In genomic region chr14:67415610-67416009, GRCh38 we compare ENCODE assay signal across 7 cellular contexts. TPM values are rescaled to one million over a fixed set of nuclear protein-coding genes. Genes with fewer than 3 reads are reported as not detected.
A peak's percentile ranks its signal among the peaks of the same experiment; 100 is the strongest.
DNase-seq lines count a peak whose midpoint lies in the region; ATAC-seq and TF ChIP-seq lines count a peak whose summit lies in the region.
"Not testable (repeated sequence)": the region's sequence is repeated elsewhere in the genome, so short reads cannot be mapped to it uniquely, and the experiment has no call there.
"Had no signal": no experiment of that assay in that cellular context is flagged by ENCODE, and none has a peak within 500 bp of the region (broad histone marks: within the 10 kb centered on the region; RNA-seq: fewer than 3 reads in every experiment).

No MANE protein-coding gene starts in this region.

- not testable (repeated sequence) for H3K9ac ChIP-seq in IMR-90 (ENCODE audit: low read depth, low read length); parathyroid adenoma

- H3K56ac ChIP-seq in IMR-90 (ENCODE audit: extremely low read depth, insufficient read depth, low read length): not testable (repeated sequence)

- peaks cover 18% of the 10 kb centered on the region; the same call in 1 of the 2 replicates for H3K9me1 ChIP-seq in IMR-90 (ENCODE audit: insufficient read depth, low read length)

- H4K5ac ChIP-seq in IMR-90 (ENCODE audit: low read depth, low read length): not testable (repeated sequence)

- not testable (repeated sequence) for TF ChIP-seq POLR2A in IMR-90 (IDR thresholded peaks at IDR 0.05; ENCODE audit: low read depth, low read length); adrenal gland (IDR thresholded peaks at IDR 0.05)

- intact Hi-C loops in IMR-90 (cut with micrococcal nuclease); adrenal gland (cut with DNase I): not testable (repeated sequence)

- not testable (repeated sequence) for H4K20me1 ChIP-seq in IMR-90 (ENCODE audit: insufficient read depth, low read length)

- not testable (repeated sequence) for H4K91ac ChIP-seq in IMR-90 (ENCODE audit: insufficient read depth, low read depth, low read length)

- WGBS in IMR-90 (ENCODE audit: extremely low coverage in 2 of 2, insufficient read length in 1 of 2), 2 experiments: no CpG with 5 or more reads among the region's 5 CpGs
- 80 to 84% (median 82%) methylated on average over 5 of the region's 5 CpGs for WGBS in adrenal gland, 4 donors

- in situ Hi-C loops in IMR-90 (cut with MboI; ENCODE audit: low sequenced_read_pairs): not testable (repeated sequence)

- not testable (repeated sequence) for TF ChIP-seq RAD21 in IMR-90 (IDR thresholded peaks at IDR 0.05; ENCODE audit: low read length)

- not testable (repeated sequence) for DNase-seq in IMR-90; RWPE2 (ENCODE audit: low spot score); adrenal gland

- not testable (repeated sequence) for H3K27ac ChIP-seq in IMR-90 (ENCODE audit: insufficient read depth, low read length); parathyroid adenoma
- H3K27ac ChIP-seq in RWPE2 (ENCODE audit: poor library complexity, severe bottlenecking): peak overlapping the region; percentile 94
- peak overlapping the region in 4 of 5 donors; percentile 53 to 85 (median 71) for H3K27ac ChIP-seq in adrenal gland

- H3K23ac ChIP-seq in IMR-90 (ENCODE audit: low read depth, low read length): not testable (repeated sequence)

- H3K4me1 Mint-ChIP-seq in stimulated activated memory B cell treated with anti-CD40 and anti-IgM and Interleukin-4, amounts not matched to agents 10 μg/mL and 1 μg/mL and 100 μg/mL, for 72 hours: peaks cover 18% of the 10 kb centered on the region

- H3K27me3 Mint-ChIP-seq in stimulated activated memory B cell treated with anti-CD40 and anti-IgM and Interleukin-4, amounts not matched to agents 10 μg/mL and 1 μg/mL and 100 μg/mL, for 72 hours: peaks cover 23% of the 10 kb centered on the region

- ATAC-seq in IMR-90 (ENCODE audit: low read depth); RWPE2 (ENCODE audit: low read depth); stimulated activated memory B cell treated with anti-CD40 and anti-IgM and Interleukin-4, amounts not matched to agents 10 μg/mL and 1 μg/mL and 100 μg/mL, for 72 hours: not testable (repeated sequence)

- 0 out of 2 replicates have a peak overlapping the region, but pooled peaks have one; percentile 17 for H2AK5ac ChIP-seq in IMR-90 (ENCODE audit: low read depth, low read length)

- H3K9me3 Mint-ChIP-seq in stimulated activated memory B cell treated with anti-CD40 and anti-IgM and Interleukin-4, amounts not matched to agents 10 μg/mL and 1 μg/mL and 100 μg/mL, for 72 hours: not testable (repeated sequence)

- not testable (repeated sequence) for H3K14ac ChIP-seq in IMR-90 (replicated peaks; ENCODE audit: low read depth, low read length)

- not testable (repeated sequence) for H3K36me3 Mint-ChIP-seq in stimulated activated memory B cell treated with anti-CD40 and anti-IgM and Interleukin-4, amounts not matched to agents 10 μg/mL and 1 μg/mL and 100 μg/mL, for 72 hours

- not testable (repeated sequence) for H3K4me3 Mint-ChIP-seq in stimulated activated memory B cell treated with anti-CD40 and anti-IgM and Interleukin-4, amounts not matched to agents 10 μg/mL and 1 μg/mL and 100 μg/mL, for 72 hours

- not testable (repeated sequence) for H2BK15ac ChIP-seq in IMR-90 (ENCODE audit: low read depth, low read length)

- not testable (repeated sequence) for H3K4ac ChIP-seq in IMR-90 (ENCODE audit: low read depth, low read length)

- H3K27me3 ChIP-seq in IMR-90 (ENCODE audit: control insufficient read depth, insufficient read depth, low read length); RWPE2 (ENCODE audit: insufficient read depth, poor library complexity, severe bottlenecking); adrenal gland; parathyroid adenoma (ENCODE audit: control insufficient read depth, insufficient read depth, low read length): not testable (repeated sequence)

- not testable (repeated sequence) for H2AFZ ChIP-seq in IMR-90 (replicated peaks; ENCODE audit: low read length, poor library complexity)
- H2AFZ ChIP-seq in parathyroid adenoma: peak overlapping the region; percentile 59

- not testable (repeated sequence) for H3K4me3 ChIP-seq in IMR-90 (ENCODE audit: insufficient read depth, low read depth, low read length); RWPE2 (ENCODE audit: severe bottlenecking); adrenal gland; parathyroid adenoma (ENCODE audit: low read depth, low read length)

- H3K9me3 ChIP-seq in IMR-90 (ENCODE audit: control insufficient read depth, insufficient read depth, low read length); RWPE2 (ENCODE audit: severe bottlenecking); adrenal gland (replicated peaks in 1 of 3); parathyroid adenoma (ENCODE audit: control insufficient read depth, low read length): not testable (repeated sequence)

- POLR2A ChIA-PET in IMR-90 (lab: Charles Lee; ENCODE audit: unreplicated experiment): not testable (repeated sequence)

- TF ChIP-seq CTCF in IMR-90 (conservative IDR thresholded peaks at IDR 0.05; ENCODE audit: low read depth, low read length); RWPE2 (IDR thresholded peaks at IDR 0.05; ENCODE audit: poor library complexity, severe bottlenecking); adrenal gland (IDR thresholded peaks at IDR 0.05); parathyroid adenoma (IDR thresholded peaks at IDR 0.05): not testable (repeated sequence)

- not testable (repeated sequence) for H2AK9ac ChIP-seq in IMR-90 (replicated peaks; ENCODE audit: low read depth, low read length, poor library complexity)

- dilution Hi-C loops in IMR-90 (cut with HindIII; ENCODE audit: low sequenced_read_pairs, unreplicated experiment): not testable (repeated sequence)

- H4K8ac ChIP-seq in IMR-90 (ENCODE audit: low read depth in 2 of 2, low read length in 2 of 2): not testable (repeated sequence)

- H3K18ac ChIP-seq in IMR-90 (ENCODE audit: low read depth, low read length): not testable (repeated sequence)

- H2BK120ac ChIP-seq in IMR-90 (ENCODE audit: low read depth, low read length): not testable (repeated sequence)

- not testable (repeated sequence) for H3K79me1 ChIP-seq in IMR-90 (ENCODE audit: low read depth in 1 of 2, low read length in 2 of 2)

- not testable (repeated sequence) for H3K4me1 ChIP-seq in IMR-90 (ENCODE audit: control insufficient read depth, insufficient read depth, low read length); parathyroid adenoma
- H3K4me1 ChIP-seq in RWPE2 (ENCODE audit: insufficient read depth, poor library complexity, severe bottlenecking): peaks cover 49% of the 10 kb centered on the region
- H3K4me1 ChIP-seq in adrenal gland (replicated peaks in 1 of 2): peaks cover 13 to 29% of the 10 kb centered on the region in 2 donors

- not testable (repeated sequence) for H2BK5ac ChIP-seq in IMR-90 (ENCODE audit: low read depth, low read length, poor library complexity, severe bottlenecking)

- not testable (repeated sequence) for H3K79me2 ChIP-seq in parathyroid adenoma

- H3K36me3 ChIP-seq in IMR-90 (ENCODE audit: control insufficient read depth, insufficient read depth, low read length); RWPE2 (ENCODE audit: low read depth); adrenal gland (replicated peaks in 1 of 2); parathyroid adenoma (ENCODE audit: control insufficient read depth, insufficient read depth, low read length): not testable (repeated sequence)

- CTCF ChIA-PET in IMR-90 (lab: Yijun Ruan, JAX): not testable (repeated sequence)

- H3K27ac Mint-ChIP-seq in stimulated activated memory B cell treated with anti-CD40 and anti-IgM and Interleukin-4, amounts not matched to agents 10 μg/mL and 1 μg/mL and 100 μg/mL, for 72 hours: peak overlapping the region; percentile 45

- not testable (repeated sequence) for H2BK20ac ChIP-seq in IMR-90 (ENCODE audit: low read depth, low read length)

- H3K4me2 ChIP-seq in IMR-90 (ENCODE audit: low read depth, low read length); parathyroid adenoma (ENCODE audit: low read length): not testable (repeated sequence)

- not testable (repeated sequence) for BruUV-seq in IMR-90 (replicated peaks; lab: Mats Ljungman, UMichigan)

RNA-seq across cellular contexts. Expression of gene PLEK2, which starts 3.6 kb away (rescaled TPM):
- total RNA-seq in IMR-90 (2012; rRNA removed): 2.2 and 2.5 TPM in 2 replicates
- 1.5 and 1.7 TPM in 2 replicates for polyA plus RNA-seq in IMR-90 (2012; rRNA removed)
- 0.64 and 1.2 TPM in 2 replicates for polyA plus RNA-seq in IMR-90 (2012; cell fraction: cytosol; rRNA removed)
- 0.61 and 0.66 TPM in 2 replicates for polyA plus RNA-seq in IMR-90 (2012; cell fraction: nucleus; rRNA removed; ENCODE audit: low replicate concordance)
- 100 to 1,000 TPM in 2 of 8 donors, 10 to 100 TPM in 6; 19.6 to 384 (median 45.1) TPM for total RNA-seq in adrenal gland
- 100 to 1,000 TPM in 1 of 3 donors, 10 to 100 TPM in 2; 35.8 to 339 (median 77.8) TPM for polyA plus RNA-seq in adrenal gland
- total RNA-seq: CD4-positive, CD25-positive, alpha-beta regulatory T cell; GM12878 had no signal

RNA-seq across cellular contexts. Expression of gene EIF2S1, which starts 55.5 kb away (rescaled TPM):
- total RNA-seq in IMR-90 (2012; rRNA removed): 125 and 360 TPM in 2 replicates
- 51.3 and 57.9 TPM in 2 replicates for polyA plus RNA-seq in IMR-90 (2012; rRNA removed)
- 6.6 and 7.6 TPM in 2 replicates for polyA plus RNA-seq in IMR-90 (2012; cell fraction: cytosol; rRNA removed)
- 2.3 and 13.5 TPM in 2 replicates for polyA plus RNA-seq in IMR-90 (2012; cell fraction: nucleus; rRNA removed; ENCODE audit: low replicate concordance)
- total RNA-seq in adrenal gland: 100 to 1,000 TPM in 1 of 8 donors, 10 to 100 TPM in 7; 41.8 to 141 (median 74.0) TPM
- polyA plus RNA-seq in adrenal gland: 100 to 1,000 TPM in 1 of 3 donors, 10 to 100 TPM in 2; 15.7 to 260 (median 26.3) TPM

RNA-seq across cellular contexts. Expression of gene ATP6V1D, which starts 56.0 kb away (rescaled TPM):
- 113 and 167 TPM in 2 replicates for total RNA-seq in IMR-90 (2012; rRNA removed)
- 47.3 and 54.5 TPM in 2 replicates for polyA plus RNA-seq in IMR-90 (2012; rRNA removed)
- polyA plus RNA-seq in IMR-90 (2012; cell fraction: cytosol; rRNA removed): 17.2 and 23.4 TPM in 2 replicates
- 3.5 and 22.9 TPM in 2 replicates for polyA plus RNA-seq in IMR-90 (2012; cell fraction: nucleus; rRNA removed; ENCODE audit: low replicate concordance)
- 100 to 1,000 TPM; 115 to 234 (median 160) TPM for total RNA-seq in adrenal gland
- polyA plus RNA-seq in adrenal gland: 100 to 1,000 TPM in 1 of 3 donors, 10 to 100 TPM in 2; 55.3 to 388 (median 62.5) TPM
